20 cellular contexts compared by ENCODE assay signal in the genomic region with DNA sequence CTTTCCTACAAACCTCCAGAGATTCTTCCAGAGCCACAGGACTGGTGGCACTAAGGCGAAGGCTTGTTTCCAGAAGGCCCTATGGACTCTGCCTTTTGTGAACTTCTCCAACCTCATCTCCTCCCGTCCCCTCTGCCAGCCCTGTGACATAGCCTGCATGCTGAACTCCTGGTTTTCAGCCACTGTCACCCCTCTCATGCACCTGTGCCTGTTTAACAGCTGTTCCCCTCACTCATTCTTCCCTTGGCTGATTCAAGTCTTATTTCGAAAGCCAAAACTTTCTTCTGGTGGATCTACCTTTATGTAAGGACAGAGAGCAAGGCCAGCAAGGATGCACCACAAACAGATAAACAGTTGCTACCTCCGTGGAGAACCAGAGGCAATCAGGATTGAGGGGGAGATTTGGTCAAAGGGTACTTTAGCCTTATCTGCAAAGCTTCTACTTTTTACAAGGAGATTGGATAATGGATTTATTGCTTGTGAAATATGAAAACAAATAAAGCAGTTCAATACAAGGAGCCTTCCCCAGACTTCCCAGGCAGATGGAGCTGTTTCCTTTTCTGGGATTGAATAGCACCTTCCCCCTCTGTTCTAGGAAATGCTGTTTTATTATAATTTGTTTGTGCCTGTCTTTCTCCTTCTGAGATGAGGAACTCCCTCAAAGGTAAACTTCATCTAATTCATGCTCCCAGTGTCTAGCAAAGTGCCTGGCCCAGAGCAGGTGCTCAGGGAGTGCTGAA. TPM values are rescaled to one million over a fixed set of nuclear protein-coding genes. Genes with fewer than 3 reads are reported as not detected.
"Had no signal": no experiment of that assay in that cellular context is flagged by ENCODE, and none has a peak within 500 bp of the region (broad histone marks: within the 10 kb centered on the region; RNA-seq: fewer than 3 reads in every experiment).

No MANE protein-coding gene starts in this region.

- H3K4me1 Mint-ChIP-seq: central memory CD8-positive, alpha-beta T cell had no signal

- H3K36me3 ChIP-seq: esophagus squamous epithelium, sigmoid colon, suprapubic skin, tibial artery, upper lobe of left lung, uterus had no signal

- ATAC-seq: foreskin keratinocyte; left ventricle myocardium superior; natural killer cell; stimulated activated naive CD8-positive, alpha-beta T cell treated with anti-CD3 and anti-CD28 coated beads, Interleukin-15, Interleukin-2, amounts not matched to agents 100 U/mL and 50 U/mL, for 24 hours had no signal

- H3K36me3 Mint-ChIP-seq: immature natural killer cell, natural killer cell had no signal

- H3K4me3 Mint-ChIP-seq: central memory CD8-positive, alpha-beta T cell; immature natural killer cell; natural killer cell had no signal

- H3K9me3 ChIP-seq: esophagus squamous epithelium, psoas muscle, sigmoid colon, suprapubic skin, tibial artery, upper lobe of left lung, uterus had no signal

- H3K27ac Mint-ChIP-seq: immature natural killer cell, natural killer cell had no signal

- H3K9me3 Mint-ChIP-seq: central memory CD8-positive, alpha-beta T cell; immature natural killer cell; natural killer cell had no signal

- H3K4me1 ChIP-seq: foreskin keratinocyte, uterus had no signal

- H3K4me3 ChIP-seq: esophagus squamous epithelium, psoas muscle, sigmoid colon, suprapubic skin, tibial artery, upper lobe of left lung, uterus had no signal

- DNase-seq: cortex of kidney; esophagus squamous epithelium; foreskin keratinocyte; immature natural killer cell; left ventricle myocardium superior; mesendoderm; natural killer cell; occipital lobe; psoas muscle; sigmoid colon; small intestine; stimulated activated CD4-positive, alpha-beta T cell treated with anti-CD3 and anti-CD28 coated beads, Interleukin-12 subunit alpha, Interleukin-12 subunit beta, amount 100 ng/mL, for 4 hours; stimulated activated naive CD8-positive, alpha-beta T cell treated with anti-CD3 and anti-CD28 coated beads, Interleukin-15, Interleukin-2, amounts not matched to agents 100 U/mL and 50 U/mL, for 24 hours; tibial artery; upper lobe of left lung; uterus had no signal

- H3K27ac ChIP-seq: esophagus squamous epithelium, foreskin keratinocyte, psoas muscle, sigmoid colon, suprapubic skin, tibial artery, upper lobe of left lung, uterus had no signal

RNA-seq across cellular contexts. Expression of a gene that starts 5.7 kb away (rescaled TPM):
- total RNA-seq: epithelial cell of proximal tubule, esophagus squamous epithelium, left ventricle myocardium superior, lung microvascular endothelial cell had no signal
